1 cellular context compared by ENCODE assay signal in genomic region chr22:39243443-39244072, GRCh38.
TF ChIP-seq lines count a peak whose summit lies in the region.

No MANE protein-coding gene starts in this region.

TF ChIP-seq in HepG2, 621 proteins besides CTCF, POLR2A, EP300 and RAD21 (continued from another document and continues in another):
- TF ChIP-seq ARID5B (CRISPR knock-in tag; IDR thresholded peaks at IDR 0.05) (peak; percentile 14; the same call in 1 of the 2 replicates), ZNF777 (CRISPR knock-in tag; IDR thresholded peaks at IDR 0.05) (0 out of 2 replicates have a peak, but pooled peaks have one; percentile 23), JUND (CRISPR knock-in tag; IDR thresholded peaks at IDR 0.05) (no peak), NR2F1 (CRISPR knock-in tag; IDR thresholded peaks at IDR 0.05) (0 out of 4 replicates have a peak, but pooled peaks of 1 of the 2 experiments have one; percentile 33), KDM6A (CRISPR knock-in tag; IDR thresholded peaks at IDR 0.05; ENCODE audit: low read depth) (0 out of 2 replicates have a peak, but pooled peaks have one; percentile 36), HNRNPK (IDR thresholded peaks at IDR 0.05; ENCODE audit: low read depth, low read length, poor library complexity, severe bottlenecking) (peak; percentile 8), ELF3 (CRISPR knock-in tag; IDR thresholded peaks at IDR 0.05) (no peak), NRL (CRISPR knock-in tag; IDR thresholded peaks at IDR 0.05; ENCODE audit: borderline replicate concordance) (0 out of 2 replicates have a peak, but pooled peaks have one; percentile 52), MTA1 (CRISPR knock-in tag; IDR thresholded peaks at IDR 0.05; ENCODE audit: borderline replicate concordance) (peak; percentile 73; the same call in 1 of the 2 replicates), ZNF446 (CRISPR knock-in tag; IDR thresholded peaks at IDR 0.05) (no peak; the same call in 1 of the 2 replicates), ASH2L (IDR thresholded peaks at IDR 0.05; ENCODE audit: insufficient read length, low read depth, low read length) (peak; percentile 61), GATAD2A (CRISPR knock-in tag; IDR thresholded peaks at IDR 0.05) (0 out of 2 replicates have a peak, but pooled peaks have one; percentile 42), DRAP1 (CRISPR knock-in tag; IDR thresholded peaks at IDR 0.05) (peak; percentile 55), RELA (CRISPR knock-in tag; IDR thresholded peaks at IDR 0.05) (0 out of 2 replicates have a peak, but pooled peaks have one; percentile 14), MBNL3 (CRISPR knock-in tag; conservative IDR thresholded peaks at IDR 0.05) (no peak), SP140L (CRISPR knock-in tag; IDR thresholded peaks at IDR 0.05; ENCODE audit: borderline replicate concordance) (no peak), AGO2 (optimal IDR thresholded peaks at IDR 0.05; ENCODE audit: low read depth, low read length) (peak; percentile 19), ZNF614 (CRISPR knock-in tag; IDR thresholded peaks at IDR 0.05; ENCODE audit: borderline replicate concordance) (peak; percentile 46; the same call in 1 of the 2 replicates), HNF4G (IDR thresholded peaks at IDR 0.05; ENCODE audit: borderline replicate concordance, low read depth, low read length) (peak; percentile 82), HNF4G (CRISPR knock-in tag; IDR thresholded peaks at IDR 0.05; ENCODE audit: borderline replicate concordance, low read depth) (peak; percentile 69; the same call in 1 of the 2 replicates), MXD1 (CRISPR knock-in tag; IDR thresholded peaks at IDR 0.05) (0 out of 2 replicates have a peak, but pooled peaks have one; percentile 47), ZGPAT (CRISPR knock-in tag; IDR thresholded peaks at IDR 0.05) (peak; percentile 32; the same call in 1 of the 2 replicates), HIC2 (CRISPR knock-in tag; IDR thresholded peaks at IDR 0.05; ENCODE audit: low read depth) (no peak), KAT7 (CRISPR knock-in tag; IDR thresholded peaks at IDR 0.05; ENCODE audit: borderline replicate concordance) (0 out of 2 replicates have a peak, but pooled peaks have one; percentile 42), ATRX (CRISPR knock-in tag; IDR thresholded peaks at IDR 0.05; ENCODE audit: borderline replicate concordance) (no peak), EEA1 (CRISPR knock-in tag; IDR thresholded peaks at IDR 0.05; ENCODE audit: borderline replicate concordance) (no peak), HNF1B (CRISPR knock-in tag; IDR thresholded peaks at IDR 0.05) (peak; percentile 41; the same call in 1 of the 2 replicates), XRCC5 (optimal IDR thresholded peaks at IDR 0.05; ENCODE audit: low read length) (no peak), FLYWCH1 (CRISPR knock-in tag; IDR thresholded peaks at IDR 0.05) (no peak), ZNF256 (CRISPR knock-in tag; conservative IDR thresholded peaks at IDR 0.05) (no peak), NCOR1 (IDR thresholded peaks at IDR 0.05; ENCODE audit: borderline replicate concordance, low read length) (peak; percentile 78; the same call in 1 of the 2 replicates), ZNF512B (CRISPR knock-in tag; IDR thresholded peaks at IDR 0.05; ENCODE audit: borderline replicate concordance) (0 out of 2 replicates have a peak, but pooled peaks have one; percentile 31), ZNF562 (CRISPR knock-in tag; IDR thresholded peaks at IDR 0.05; ENCODE audit: borderline replicate concordance) (no peak), BATF2 (CRISPR knock-in tag; IDR thresholded peaks at IDR 0.05) (peak; percentile 63; the same call in 1 of the 2 replicates), HES4 (CRISPR knock-in tag; IDR thresholded peaks at IDR 0.05; ENCODE audit: borderline replicate concordance) (0 out of 2 replicates have a peak, but pooled peaks have one; percentile 55), PAWR (CRISPR knock-in tag; IDR thresholded peaks at IDR 0.05; ENCODE audit: borderline replicate concordance) (no peak), MED1 (CRISPR knock-in tag; IDR thresholded peaks at IDR 0.05) (peak; percentile 56; the same call in 1 of the 2 replicates), MAX (IDR thresholded peaks at IDR 0.05) (peak; percentile 44), JARID2 (CRISPR knock-in tag; IDR thresholded peaks at IDR 0.05; ENCODE audit: insufficient replicate concordance) (no peak), HDAC6 (IDR thresholded peaks at IDR 0.05; ENCODE audit: low read depth, low read length) (no peak), ZSCAN21 (CRISPR knock-in tag; IDR thresholded peaks at IDR 0.05; ENCODE audit: borderline replicate concordance) (peak; percentile 78), ZNF746 (CRISPR knock-in tag; IDR thresholded peaks at IDR 0.05) (no peak; the same call in 1 of the 2 replicates), MAZ (IDR thresholded peaks at IDR 0.05; ENCODE audit: borderline replicate concordance, low read depth, low read length) (peak; percentile 62; the same call in 1 of the 2 replicates), MAZ (CRISPR knock-in tag; IDR thresholded peaks at IDR 0.05; ENCODE audit: low read depth) (peak; percentile 25; the same call in 1 of the 2 replicates), ZBTB8A (CRISPR knock-in tag; IDR thresholded peaks at IDR 0.05; ENCODE audit: borderline replicate concordance, low read depth) (no peak), NONO (IDR thresholded peaks at IDR 0.05) (no peak), NONO (CRISPR knock-in tag; conservative IDR thresholded peaks at IDR 0.05) (peak; percentile 70; the same call in 1 of the 2 replicates), DMTF1 (CRISPR knock-in tag; IDR thresholded peaks at IDR 0.05) (no peak), IRF2 (CRISPR knock-in tag; IDR thresholded peaks at IDR 0.05) (0 out of 2 replicates have a peak, but pooled peaks have one; percentile 13)
